ENCODE assay signal across 1 cellular context in genomic region chr17:42920106-42920900, GRCh38.
TF ChIP-seq lines count a peak whose summit lies in the region.

No MANE protein-coding gene starts in this region.

TF ChIP-seq in HepG2, 621 proteins besides CTCF, POLR2A, EP300 and RAD21 (continued from another document and continues in another):
- TF ChIP-seq GRHL1 (CRISPR knock-in tag; conservative IDR thresholded peaks at IDR 0.05): no peak
- TF ChIP-seq KLF9 (CRISPR knock-in tag; IDR thresholded peaks at IDR 0.05; ENCODE audit: low read depth): 0 out of 2 replicates have a peak, but pooled peaks have one; percentile 62
- peak; percentile 19; the same call in 1 of the 2 replicates for TF ChIP-seq TOPORS (CRISPR knock-in tag; IDR thresholded peaks at IDR 0.05)
- TF ChIP-seq RELA (CRISPR knock-in tag; IDR thresholded peaks at IDR 0.05): 0 out of 2 replicates have a peak, but pooled peaks have one; percentile 50
- TF ChIP-seq ATF2 (CRISPR knock-in tag; IDR thresholded peaks at IDR 0.05): peak; percentile 59
- TF ChIP-seq ZNF430 (CRISPR knock-in tag; IDR thresholded peaks at IDR 0.05): peak; percentile 73; the same call in 1 of the 2 replicates
- TF ChIP-seq CC2D1A (CRISPR knock-in tag; IDR thresholded peaks at IDR 0.05): no peak
- peak; percentile 82 for TF ChIP-seq PAXIP1 (CRISPR knock-in tag; conservative IDR thresholded peaks at IDR 0.05)
- TF ChIP-seq NR2F1 (CRISPR knock-in tag; IDR thresholded peaks at IDR 0.05): peak in 1 of 2 experiments; percentile 24; a peak in 1 of 4 replicates
- no peak for TF ChIP-seq KLF12 (CRISPR knock-in tag; IDR thresholded peaks at IDR 0.05; ENCODE audit: borderline replicate concordance)
- peak; percentile 92 for TF ChIP-seq SALL1 (CRISPR knock-in tag; IDR thresholded peaks at IDR 0.05)
- TF ChIP-seq GMEB1 (CRISPR knock-in tag; IDR thresholded peaks at IDR 0.05; ENCODE audit: borderline replicate concordance): peak; percentile 46; the same call in 1 of the 2 replicates
- TF ChIP-seq NFYB (CRISPR knock-in tag; IDR thresholded peaks at IDR 0.05): peak; percentile 25; the same call in 1 of the 2 replicates
- no peak for TF ChIP-seq YEATS2 (CRISPR knock-in tag; IDR thresholded peaks at IDR 0.05; ENCODE audit: borderline replicate concordance)
- no peak for TF ChIP-seq MXD3 (CRISPR knock-in tag; IDR thresholded peaks at IDR 0.05)
- peak; percentile 45; the same call in 1 of the 2 replicates for TF ChIP-seq ELF3 (CRISPR knock-in tag; IDR thresholded peaks at IDR 0.05)
- TF ChIP-seq ARID5B (CRISPR knock-in tag; IDR thresholded peaks at IDR 0.05): peak; percentile 78
- peak in 1 of 2 experiments; percentile 47; a peak in 1 of 4 replicates for TF ChIP-seq HMGXB4 (CRISPR knock-in tag; IDR thresholded peaks at IDR 0.05; ENCODE audit: borderline replicate concordance in 1 of 2, low read depth in 1 of 2)
- 0 out of 2 replicates have a peak, but pooled peaks have one; percentile 5 for TF ChIP-seq ARID4A (CRISPR knock-in tag; IDR thresholded peaks at IDR 0.05; ENCODE audit: borderline replicate concordance)
- TF ChIP-seq DRAP1 (CRISPR knock-in tag; IDR thresholded peaks at IDR 0.05): no peak
- TF ChIP-seq ZNF274 (CRISPR knock-in tag; IDR thresholded peaks at IDR 0.05): peak; percentile 77; the same call in 1 of the 2 replicates
- no peak for TF ChIP-seq EHMT2 (IDR thresholded peaks at IDR 0.05; ENCODE audit: borderline replicate concordance, low read depth, low read length)
- TF ChIP-seq NFKB2 (CRISPR knock-in tag; IDR thresholded peaks at IDR 0.05; ENCODE audit: borderline replicate concordance): peak; percentile 37; the same call in 1 of the 2 replicates
- peak; percentile 65; the same call in 1 of the 2 replicates for TF ChIP-seq NRL (CRISPR knock-in tag; IDR thresholded peaks at IDR 0.05; ENCODE audit: borderline replicate concordance)
- no peak for TF ChIP-seq FLYWCH1 (CRISPR knock-in tag; IDR thresholded peaks at IDR 0.05)
- TF ChIP-seq ZNF460 (CRISPR knock-in tag; IDR thresholded peaks at IDR 0.05; ENCODE audit: borderline replicate concordance): peak; percentile 9; the same call in 1 of the 2 replicates
- TF ChIP-seq ASH2L (IDR thresholded peaks at IDR 0.05; ENCODE audit: insufficient read length, low read depth, low read length): no peak
- peak; percentile 61 for TF ChIP-seq ZBTB25 (CRISPR knock-in tag; IDR thresholded peaks at IDR 0.05)
- TF ChIP-seq CCAR2 (optimal IDR thresholded peaks at IDR 0.05; ENCODE audit: low read depth, low read length): no peak
- 0 out of 2 replicates have a peak, but pooled peaks have one; percentile 61 for TF ChIP-seq ZNF703 (CRISPR knock-in tag; IDR thresholded peaks at IDR 0.05; ENCODE audit: borderline replicate concordance)
